8 cellular contexts compared by ENCODE assay signal in genomic region chr16:66695935-66696668, GRCh38. TPM values are rescaled to one million over a fixed set of nuclear protein-coding genes. Genes with fewer than 3 reads are reported as not detected.
DNase-seq lines count a peak whose midpoint lies in the region; ATAC-seq and TF ChIP-seq lines count a peak whose summit lies in the region.

No MANE protein-coding gene starts in this region.

- H3K36me3 Mint-ChIP-seq in CD4-positive, CD25-positive, alpha-beta regulatory T cell, result no peaks in the 10 kb centered on the region
- no peaks in the 10 kb centered on the region for H3K36me3 Mint-ChIP-seq in natural killer cell

- TF ChIP-seq CTCF in WERI-Rb-1 (IDR thresholded peaks at IDR 0.05; ENCODE audit: low read depth, low read length) (no peak), natural killer cell (IDR thresholded peaks at IDR 0.05) (no peak)

- no peaks in the 10 kb centered on the region for H3K36me3 ChIP-seq in CD4-positive, CD25-positive, alpha-beta regulatory T cell (ENCODE audit: control insufficient read depth, insufficient read depth, low read length)
- no peaks in the 10 kb centered on the region; the same call in 1 of the 2 replicates for H3K36me3 ChIP-seq in WERI-Rb-1

- intact Hi-C loops in natural killer cell (cut with micrococcal nuclease), result no loop called here

- peak; percentile 23 for ATAC-seq in CD4-positive, CD25-positive, alpha-beta regulatory T cell (ENCODE audit: low read depth in 2 of 2)
- peak; percentile 31 for ATAC-seq in GM19438 (IDR thresholded peaks at IDR 0.05; ENCODE audit: low read depth, unreplicated experiment)
- ATAC-seq in HG03521 (IDR thresholded peaks at IDR 0.05; ENCODE audit: unreplicated experiment), result peak; percentile 44
- ATAC-seq in natural killer cell, result peak in 2 of 3 donors; percentile 47 to 48

- H3K27ac ChIP-seq in CD4-positive, CD25-positive, alpha-beta regulatory T cell (ENCODE audit: insufficient read depth, low read length, poor library complexity, severe bottlenecking), result no peak overlapping the region
- H3K27ac ChIP-seq in WERI-Rb-1 (peak overlapping the region; percentile 73), epithelial cell of prostate (peak overlapping the region; percentile 61)

- H3K9me3 Mint-ChIP-seq in CD4-positive, CD25-positive, alpha-beta regulatory T cell, result no peaks in the 10 kb centered on the region
- no peaks in the 10 kb centered on the region for H3K9me3 Mint-ChIP-seq in natural killer cell

- H3K9me3 ChIP-seq in CD4-positive, CD25-positive, alpha-beta regulatory T cell (ENCODE audit: control insufficient read depth in 2 of 2, low read length in 2 of 2), result no peaks in the 10 kb centered on the region
- no peaks in the 10 kb centered on the region for H3K9me3 ChIP-seq in WERI-Rb-1 (ENCODE audit: severe bottlenecking)

- H3K4me3 ChIP-seq in CD4-positive, CD25-positive, alpha-beta regulatory T cell (ENCODE audit: low read depth, low read length), result peak overlapping the region; percentile 19
- peak overlapping the region; percentile 73 for H3K4me3 ChIP-seq in WERI-Rb-1 (ENCODE audit: low read depth, low read length)

- peaks cover 14% of the 10 kb centered on the region for H3K4me1 ChIP-seq in CD4-positive, CD25-positive, alpha-beta regulatory T cell (ENCODE audit: control insufficient read depth, insufficient read depth, low read length, poor library complexity, severe bottlenecking)

- no peak for DNase-seq in CD4-positive, CD25-positive, alpha-beta regulatory T cell
- DNase-seq in WERI-Rb-1 (peak; percentile 34), epithelial cell of prostate (ENCODE audit: low read depth, low spot score) (no peak), natural killer cell (peak; percentile 32), globus pallidus (ENCODE audit: low spot score) (no peak)
- no peak for DNase-seq in effector CD8-positive, alpha-beta T cell (lab: John Stamatoyannopoulos, UW)

- peak overlapping the region in 1 of 3 donors; percentile 69 for H3K27ac Mint-ChIP-seq in CD4-positive, CD25-positive, alpha-beta regulatory T cell
- peak overlapping the region in 1 of 2 donors; percentile 52 for H3K27ac Mint-ChIP-seq in natural killer cell

- peaks cover 0 to 15% (median 11%) of the 10 kb centered on the region in 4 donors for H3K4me1 Mint-ChIP-seq in CD4-positive, CD25-positive, alpha-beta regulatory T cell
- peaks cover 6 to 12% of the 10 kb centered on the region in 2 donors for H3K4me1 Mint-ChIP-seq in natural killer cell

- peaks cover 5% of the 10 kb centered on the region for H3K27me3 ChIP-seq in CD4-positive, CD25-positive, alpha-beta regulatory T cell (ENCODE audit: control insufficient read depth, insufficient read depth, low read length)
- H3K27me3 ChIP-seq in WERI-Rb-1 (ENCODE audit: insufficient read depth, low read depth, severe bottlenecking), result no peaks in the 10 kb centered on the region

- peaks cover 43% of the 10 kb centered on the region for H3K27me3 Mint-ChIP-seq in CD4-positive, CD25-positive, alpha-beta regulatory T cell
- H3K27me3 Mint-ChIP-seq in natural killer cell (ENCODE audit: low read depth in 2 of 2), result peaks cover 11 to 20% of the 10 kb centered on the region in 2 donors

- H3K4me3 Mint-ChIP-seq in CD4-positive, CD25-positive, alpha-beta regulatory T cell, result peak overlapping the region; percentile 83 to 86 (median 86)
- H3K4me3 Mint-ChIP-seq in natural killer cell, result peak overlapping the region; percentile 85

RNA-seq across cellular contexts. Expression of gene CMTM4, which starts 0.4 kb away (rescaled TPM):
- 0.64 TPM for total RNA-seq in CD4-positive, CD25-positive, alpha-beta regulatory T cell
- under 1 TPM; 0.10 to 0.20 (median 0.15) TPM for polyA plus RNA-seq in CD4-positive, CD25-positive, alpha-beta regulatory T cell
- 1 to 10 TPM in 1 of 3 donors, under 1 TPM in 2; 0.61 to 1.4 (median 0.85) TPM for total RNA-seq in natural killer cell

RNA-seq across cellular contexts. Expression of gene DYNC1LI2, which starts 55.3 kb away (rescaled TPM):
- 91.9 TPM for total RNA-seq in CD4-positive, CD25-positive, alpha-beta regulatory T cell
- 10 to 100 TPM; 22.4 to 30.6 (median 24.4) TPM for polyA plus RNA-seq in CD4-positive, CD25-positive, alpha-beta regulatory T cell
- 100 to 1,000 TPM; 105 to 115 (median 110) TPM for total RNA-seq in natural killer cell

Comparison
In these comparisons a context has a peak if more than half of its experiments do, and no peak if none do; other contexts are left out.
1. DNase-seq: peak in WERI-Rb-1 (single experiment) and natural killer cell (single experiment); none in CD4-positive, CD25-positive, alpha-beta regulatory T cell (0 of 3), epithelial cell of prostate (single experiment), globus pallidus (single experiment) and effector CD8-positive, alpha-beta T cell (single experiment).
2. Peak in every context shown above with its lines, with median percentiles within 50 percentile points of each other: ATAC-seq.